Comparison of ENCODE assay signal across 15 cellular contexts in genomic region chr5:127754259-127754658, GRCh38. TPM values are rescaled to one million over a fixed set of nuclear protein-coding genes. Genes with fewer than 3 reads are reported as not detected.
DNase-seq lines count a peak whose midpoint lies in the region; ATAC-seq and TF ChIP-seq lines count a peak whose summit lies in the region.
"Had no signal": no experiment of that assay in that cellular context is flagged by ENCODE, and none has a peak within 500 bp of the region (broad histone marks: within the 10 kb centered on the region; RNA-seq: fewer than 3 reads in every experiment).

No MANE protein-coding gene starts in this region.

- POLR2A ChIA-PET in MCF 10A (lab: Yijun Ruan, JAX), result interaction anchor here (1.1 to 1.9 kb wide), 2 partner anchors 190 to 274 kb away, joined by 3 to 8 read pairs; no protein-coding TSS in a partner anchor

- CTCF ChIA-PET in activated naive CD4-positive, alpha-beta T cell treated with anti-CD3 and anti-CD28 coated beads for 36 hours (lab: Charles Lee), result interaction anchor here (0.7 kb wide), 1 partner anchor 307 kb away, joined by 3 read pairs; no protein-coding TSS in a partner anchor
- CTCF ChIA-PET in MCF 10A (lab: Yijun Ruan, JAX), result interaction anchor here (0.6 to 6.8 kb wide), 8 partner anchors 34 to 446 kb away, joined by 3 to 70 read pairs (median 3); no protein-coding TSS in a partner anchor

- no peaks in the 10 kb centered on the region for H3K9me3 Mint-ChIP-seq in progenitor cell of endocrine pancreas (ENCODE audit: low read depth)
- H3K9me3 Mint-ChIP-seq in activated naive CD4-positive, alpha-beta T cell treated with anti-CD3 and anti-CD28 coated beads for 36 hours, result no peaks in the 10 kb centered on the region
- no peaks in the 10 kb centered on the region for H3K9me3 Mint-ChIP-seq in MCF 10A (ENCODE audit: unreplicated experiment)
- H3K9me3 Mint-ChIP-seq: natural killer cell had no signal

- no peaks in the 10 kb centered on the region for H3K27me3 Mint-ChIP-seq in progenitor cell of endocrine pancreas
- H3K27me3 Mint-ChIP-seq in activated naive CD4-positive, alpha-beta T cell treated with anti-CD3 and anti-CD28 coated beads for 36 hours (ENCODE audit: low read depth), result peaks cover 2% of the 10 kb centered on the region
- no peaks in the 10 kb centered on the region for H3K27me3 Mint-ChIP-seq in MCF 10A (ENCODE audit: insufficient read depth, unreplicated experiment)
- H3K27me3 Mint-ChIP-seq: CD4-positive, CD25-positive, alpha-beta regulatory T cell had no signal

- H3K36me3 Mint-ChIP-seq in progenitor cell of endocrine pancreas (ENCODE audit: insufficient read depth) (no peaks in the 10 kb centered on the region), MCF 10A (ENCODE audit: insufficient read depth, unreplicated experiment) (no peaks in the 10 kb centered on the region)
- H3K36me3 Mint-ChIP-seq in activated naive CD4-positive, alpha-beta T cell treated with anti-CD3 and anti-CD28 coated beads for 36 hours (ENCODE audit: low read depth), result no peaks in the 10 kb centered on the region
- H3K36me3 Mint-ChIP-seq: CD4-positive, CD25-positive, alpha-beta regulatory T cell; natural killer cell had no signal

- DNase-seq in DMS53 treated with DMSO at 0.1 percent for 48 hours (lab: John Stamatoyannopoulos, UW; ENCODE audit: unreplicated experiment) (peak; percentile 29), NCI-H226 (peak; percentile 3), choroid plexus epithelial cell (ENCODE audit: low read depth) (peak; percentile 82), progenitor cell of endocrine pancreas (ENCODE audit: low spot score, unreplicated experiment) (peak; percentile 11), MCF 10A (ENCODE audit: unreplicated experiment) (no peak), GOT3 (lab: John Stamatoyannopoulos, UW) (no peak)
- no peak for DNase-seq in activated naive CD4-positive, alpha-beta T cell treated with anti-CD3 and anti-CD28 coated beads for 36 hours
- DNase-seq: CD4-positive, CD25-positive, alpha-beta regulatory T cell; natural killer cell; right cardiac atrium; stimulated activated CD4-positive, alpha-beta T cell treated with anti-CD3 and anti-CD28 coated beads, Interleukin-4, amount 100 ng/mL, for 1 hour; upper lobe of left lung had no signal

- H3K27ac Mint-ChIP-seq in progenitor cell of endocrine pancreas (peak overlapping the region; percentile 91), MCF 10A (ENCODE audit: low read depth, unreplicated experiment) (no peak overlapping the region)
- H3K27ac Mint-ChIP-seq in activated naive CD4-positive, alpha-beta T cell treated with anti-CD3 and anti-CD28 coated beads for 36 hours, result no peak overlapping the region
- H3K27ac Mint-ChIP-seq: CD4-positive, CD25-positive, alpha-beta regulatory T cell; natural killer cell had no signal

- H3K4me1 Mint-ChIP-seq in progenitor cell of endocrine pancreas (ENCODE audit: low read depth) (peaks cover 38% of the 10 kb centered on the region), MCF 10A (ENCODE audit: insufficient read depth, unreplicated experiment) (no peaks in the 10 kb centered on the region)
- H3K4me1 Mint-ChIP-seq in activated naive CD4-positive, alpha-beta T cell treated with anti-CD3 and anti-CD28 coated beads for 36 hours (ENCODE audit: low read depth), result no peaks in the 10 kb centered on the region
- H3K4me1 Mint-ChIP-seq: CD4-positive, CD25-positive, alpha-beta regulatory T cell; natural killer cell had no signal

- intact Hi-C loops in activated naive CD4-positive, alpha-beta T cell treated with anti-CD3 and anti-CD28 coated beads for 36 hours (cut with micrococcal nuclease), result no loop called here
- intact Hi-C loops in MCF 10A (cut with micrococcal nuclease), result no loop called here

- no peak for ATAC-seq in GM19452 (IDR thresholded peaks at IDR 0.05; ENCODE audit: unreplicated experiment)
- ATAC-seq: left lobe of liver, natural killer cell, right cardiac atrium had no signal

- TF ChIP-seq CTCF in choroid plexus epithelial cell (conservative IDR thresholded peaks at IDR 0.05; ENCODE audit: low read depth, low read length), result no peak
- TF ChIP-seq CTCF in progenitor cell of endocrine pancreas (IDR thresholded peaks at IDR 0.05; ENCODE audit: unreplicated experiment), result no peak
- no peak for TF ChIP-seq CTCF in MCF 10A (IDR thresholded peaks at IDR 0.05; ENCODE audit: unreplicated experiment)

- H3K4me3 Mint-ChIP-seq in progenitor cell of endocrine pancreas (ENCODE audit: low read depth), result no peak overlapping the region
- H3K4me3 Mint-ChIP-seq in activated naive CD4-positive, alpha-beta T cell treated with anti-CD3 and anti-CD28 coated beads for 36 hours, result no peak overlapping the region
- H3K4me3 Mint-ChIP-seq in MCF 10A (ENCODE audit: unreplicated experiment), result no peak overlapping the region
- H3K4me3 Mint-ChIP-seq: CD4-positive, CD25-positive, alpha-beta regulatory T cell; natural killer cell had no signal

- H3K4me3 ChIP-seq in choroid plexus epithelial cell (ENCODE audit: low read depth, low read length), result no peak overlapping the region
- H3K4me3 ChIP-seq: cardiac muscle cell, upper lobe of left lung had no signal

- no TSS peak for BruUV-seq in MCF 10A (replicated peaks; lab: Mats Ljungman, UMichigan)

RNA-seq across cellular contexts. Expression of gene CCDC192, which starts 51.1 kb away (rescaled TPM):
- 0.60 TPM in 1 of 2 replicates, not detected in the other for total RNA-seq in progenitor cell of endocrine pancreas
- total RNA-seq in activated naive CD4-positive, alpha-beta T cell treated with anti-CD3 and anti-CD28 coated beads for 36 hours, result not detected
- total RNA-seq in MCF 10A (2022), result not detected in 2 replicates
- total RNA-seq: cardiac muscle cell; CD4-positive, CD25-positive, alpha-beta regulatory T cell; left lobe of liver; natural killer cell; right cardiac atrium had no signal

Comparison
In these comparisons a context has a peak if more than half of its experiments do, and no peak if none do; other contexts are left out.
1. DNase-seq: peak in DMS53 treated with DMSO at 0.1 percent for 48 hours (single experiment), NCI-H226 (single experiment), choroid plexus epithelial cell (single experiment) and progenitor cell of endocrine pancreas (single experiment); none in activated naive CD4-positive, alpha-beta T cell treated with anti-CD3 and anti-CD28 coated beads for 36 hours (single experiment), MCF 10A (single experiment) and GOT3 (single experiment).